8 cellular contexts compared by ENCODE assay signal in genomic region chr13:51585234-51585672, GRCh38. TPM values are rescaled to one million over a fixed set of nuclear protein-coding genes. Genes with fewer than 3 reads are reported as not detected.
A peak's percentile ranks its signal among the peaks of the same experiment; 100 is the strongest.
DNase-seq lines count a peak whose midpoint lies in the region; ATAC-seq and TF ChIP-seq lines count a peak whose summit lies in the region.

No MANE protein-coding gene starts in this region.

- DNase-seq in GM12865 (ENCODE audit: low read depth): peak; percentile 18
- DNase-seq in NOMO-1 treated with dmso at 0.1 percent for 144 hours (lab: John Stamatoyannopoulos, UW; ENCODE audit: unreplicated experiment): peak; percentile 49
- DNase-seq in cerebellar cortex (ENCODE audit: low spot score): peak; percentile 44
- DNase-seq in mucosa of descending colon: peak in 1 of 3 donors; percentile 16
- no peak for DNase-seq in ureter (ENCODE audit: low spot score)
- DNase-seq in middle frontal gyrus (ENCODE audit: extremely low spot score, low spot score): no peak

- H3K36me3 ChIP-seq in mucosa of descending colon (ENCODE audit: low read depth): no peaks in the 10 kb centered on the region

- peaks cover 9% of the 10 kb centered on the region for H3K4me1 ChIP-seq in mucosa of descending colon (ENCODE audit: low read depth)

- ATAC-seq in mucosa of descending colon: no peak
- ATAC-seq in HG03039 (IDR thresholded peaks at IDR 0.05; ENCODE audit: unreplicated experiment): no peak
- ATAC-seq in GM19463 (IDR thresholded peaks at IDR 0.05; ENCODE audit: unreplicated experiment): no peak

- TF ChIP-seq CTCF in GM12865 (IDR thresholded peaks at IDR 0.05; ENCODE audit: insufficient read depth, low read depth, low read length, missing control alignments) (no peak), mucosa of descending colon (IDR thresholded peaks at IDR 0.05) (no peak)

- intact Hi-C loops in mucosa of descending colon (cut with DNase I, micrococcal nuclease): loop anchor here (10.0 kb wide), 1 partner anchor 130 kb away; the partner anchor contains the start of gene INTS6 (in 2 of the 2)

- H3K9me3 ChIP-seq in mucosa of descending colon: no peaks in the 10 kb centered on the region

- H3K4me3 ChIP-seq in GM12865 (ENCODE audit: low read depth, low read length) (peak overlapping the region; percentile 92), mucosa of descending colon (peak overlapping the region; percentile 62)

RNA-seq across cellular contexts. Expression of gene WDFY2, which starts 1.0 kb away (rescaled TPM):
- 1 to 10 TPM; 3.4 to 9.6 (median 6.6) TPM for total RNA-seq in mucosa of descending colon
- total RNA-seq in ureter: 17.2 TPM

Comparison
In these comparisons a context has a peak if more than half of its experiments do, and no peak if none do; other contexts are left out.
1. DNase-seq: peak in GM12865 (single experiment), NOMO-1 treated with dmso at 0.1 percent for 144 hours (single experiment) and cerebellar cortex (single experiment); none in ureter (single experiment) and middle frontal gyrus (single experiment).